In the genomic region with DNA sequence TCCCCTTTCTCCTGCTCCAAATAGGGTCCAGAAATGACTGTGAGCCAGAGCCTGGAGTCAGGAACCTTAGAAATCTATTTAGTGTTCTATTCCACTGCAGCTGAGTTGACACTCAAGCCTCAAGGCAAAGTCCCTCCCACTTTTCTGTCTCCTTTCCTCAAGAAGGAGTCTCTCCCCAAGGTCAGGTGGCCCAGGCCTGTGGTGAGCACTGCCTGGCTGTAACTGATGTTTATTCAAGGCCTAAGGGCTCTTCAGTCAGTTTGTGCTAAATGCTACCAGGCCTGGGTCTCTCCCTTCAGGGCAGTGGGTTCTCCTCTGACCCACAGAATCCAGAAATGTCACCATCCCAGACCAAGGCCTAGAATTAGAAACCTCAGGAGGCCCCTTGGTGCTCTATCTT, we compare ENCODE assay signal across 23 cellular contexts.
"Had no signal": no experiment of that assay in that cellular context is flagged by ENCODE, and none has a peak within 500 bp of the region (broad histone marks: within the 10 kb centered on the region; RNA-seq: fewer than 3 reads in every experiment).

No MANE protein-coding gene starts in this region.

- H3K36me3 ChIP-seq: brain microvascular endothelial cell, cardiac muscle cell had no signal

- ATAC-seq: activated T-helper 17 cell treated with anti-CD3 and anti-CD28 coated beads, Interleukin-2, amount 50 U/mL, for 72 hours; T-cell had no signal

- H3K4me3 ChIP-seq: cardiac muscle cell, SK-N-MC had no signal

- H3K27me3 ChIP-seq: brain microvascular endothelial cell, cardiac muscle cell had no signal

- DNase-seq: activated CD4-positive, alpha-beta memory T cell treated with anti-CD3 and anti-CD28 coated beads for 36 hours; activated CD4-positive, alpha-beta T cell treated with anti-CD3 and anti-CD28 coated beads, Interleukin-2, amount 10 ng/mL, durations not matched to agents 7 days and 5 days; activated CD4-positive, CD25-positive, alpha-beta regulatory T cell; activated CD8-positive, alpha-beta memory T cell treated with anti-CD3 and anti-CD28 coated beads for 24 hours; activated gamma-delta T cell; activated naive CD4-positive, alpha-beta T cell treated with anti-CD3 and anti-CD28 coated beads for 36 hours; activated T-cell treated with anti-CD3 and anti-CD28 coated beads, Interleukin-2, amount 50 U/mL, for 48 hours; amygdala; brain microvascular endothelial cell; Karpas-422; NCI-H1105 treated with DMSO at 0.1 percent for 48 hours; NCI-H1436 treated with DMSO at 0.1 percent for 48 hours; NCI-H187; NCI-H345; NCI-H510A; NCI-H526 treated with DMSO at 0.1 percent for 48 hours; NCI-H82; T-cell; T-helper 2 cell; T1000 had no signal

- H3K27ac ChIP-seq: brain microvascular endothelial cell, cardiac muscle cell, SK-N-MC had no signal
